ENCODE assay signal across 20 cellular contexts in genomic region chr4:123014038-123014437, GRCh38.
DNase-seq lines count a peak whose midpoint lies in the region; ATAC-seq and TF ChIP-seq lines count a peak whose summit lies in the region.
"Had no signal": no experiment of that assay in that cellular context is flagged by ENCODE, and none has a peak within 500 bp of the region (broad histone marks: within the 10 kb centered on the region; RNA-seq: fewer than 3 reads in every experiment).

No MANE protein-coding gene starts in this region.

- no peak overlapping the region for H3K9ac ChIP-seq in SK-N-SH

- H3K36me3 ChIP-seq in SK-N-SH (replicated peaks in 1 of 2; ENCODE audit: control insufficient read depth in 1 of 2, insufficient read depth in 2 of 2, low read length in 1 of 2) (peaks cover 0 to 9% of the 10 kb centered on the region in 2 experiments), thyroid gland (no peaks in the 10 kb centered on the region), left ventricle myocardium inferior (no peaks in the 10 kb centered on the region)
- H3K36me3 ChIP-seq: Peyer's patch had no signal

- DNase-seq in SK-N-SH (no peak), cardiac fibroblast (ENCODE audit: low read depth in 2 of 2) (peak; percentile 10 to 15), fibroblast of the aortic adventitia (ENCODE audit: low read depth) (peak; percentile 13), thyroid gland (no peak), KG1 (lab: John Stamatoyannopoulos, UW) (no peak), left ventricle myocardium inferior (no peak), DMS153 (lab: John Stamatoyannopoulos, UW) (no peak)
- DNase-seq: CD4-positive, alpha-beta T cell; DMS79; MM.1S; NCI-H1092 treated with DMSO at 0.1 percent for 48 hours; NCI-H2081; NCI-H2171 treated with DMSO at 0.1 percent for 48 hours; NCI-H446 treated with DMSO at 0.1 percent for 48 hours; NK-92 treated with Interleukin-12 subunit alpha and Interleukin-12 subunit beta, amount 100 ng/mL, for 24 hours; Peyer's patch had no signal

- no peak for TF ChIP-seq RAD21 in SK-N-SH (IDR thresholded peaks at IDR 0.05; ENCODE audit: low read length)

- H3K79me2 ChIP-seq in SK-N-SH (ENCODE audit: insufficient read depth) = peaks cover 6% of the 10 kb centered on the region; the same call in 1 of the 2 replicates

- no peak; the same call in 2 of the 3 replicates for ATAC-seq in SK-N-SH treated with all-trans-retinoic acid at 6 μM for 48 hours

- TF ChIP-seq POLR2A in thyroid gland (IDR thresholded peaks at IDR 0.05) = no peak

- TF ChIP-seq EP300 in SK-N-SH (IDR thresholded peaks at IDR 0.05; ENCODE audit: borderline replicate concordance in 1 of 2, low read depth in 1 of 2, low read length in 1 of 2) = no peak

- POLR2A ChIA-PET in SK-N-SH (lab: Yijun Ruan, JAX) = no interaction called here

- H3K4me2 ChIP-seq in SK-N-SH = no peak overlapping the region

- no peaks in the 10 kb centered on the region for H3K9me2 ChIP-seq in SK-N-SH

- WGBS in SK-N-SH (ENCODE audit: low lambda C conversion rate) = 60% methylated on average over 1 of the region's 1 CpG
- WGBS in thyroid gland, 2 donors = 92% methylated on average over 1 of the region's 1 CpG

- H3K9me3 ChIP-seq in SK-N-SH = no peaks in the 10 kb centered on the region
- H3K9me3 ChIP-seq in thyroid gland = no peaks in the 10 kb centered on the region
- no peaks in the 10 kb centered on the region for H3K9me3 ChIP-seq in left ventricle myocardium inferior (replicated peaks)
- H3K9me3 ChIP-seq: Peyer's patch, SJSA1 had no signal

- peaks cover 3% of the 10 kb centered on the region; the same call in 1 of the 2 replicates for H4K20me1 ChIP-seq in SK-N-SH (ENCODE audit: insufficient read depth)

- peaks cover 0 to 17% of the 10 kb centered on the region in 2 experiments; a peak in 2 of 4 replicates for H3K4me1 ChIP-seq in SK-N-SH (ENCODE audit: control insufficient read depth in 1 of 2, insufficient read depth in 2 of 2, low read depth in 1 of 2, low read length in 1 of 2)
- H3K4me1 ChIP-seq in thyroid gland = peaks cover 25 to 26% of the 10 kb centered on the region in 2 donors
- peaks cover 10% of the 10 kb centered on the region for H3K4me1 ChIP-seq in left ventricle myocardium inferior
- H3K4me1 ChIP-seq: Peyer's patch had no signal

- H3K27ac ChIP-seq in SK-N-SH (ENCODE audit: low read depth in 2 of 2, low read length in 1 of 2) = no peak overlapping the region
- peak overlapping the region in 2 of 3 donors; percentile 81 to 84 for H3K27ac ChIP-seq in thyroid gland
- no peak overlapping the region for H3K27ac ChIP-seq in left ventricle myocardium inferior (replicated peaks)
- H3K27ac ChIP-seq: 22Rv1, HL-60, Peyer's patch, SJSA1 had no signal

- no peak overlapping the region for H2AFZ ChIP-seq in SK-N-SH (ENCODE audit: low read depth)

- TF ChIP-seq CTCF in SK-N-SH (IDR thresholded peaks at IDR 0.05) (no peak), cardiac fibroblast (IDR thresholded peaks at IDR 0.05; ENCODE audit: low read depth, low read length) (no peak), fibroblast of the aortic adventitia (IDR thresholded peaks at IDR 0.05; ENCODE audit: insufficient read depth, low read length) (no peak), thyroid gland (IDR thresholded peaks at IDR 0.05) (no peak), left ventricle myocardium inferior (IDR thresholded peaks at IDR 0.05; ENCODE audit: borderline replicate concordance) (no peak)

- H3F3A ChIP-seq in SK-N-SH (replicated peaks; ENCODE audit: insufficient read depth) = peaks cover 20% of the 10 kb centered on the region

- CTCF ChIA-PET in SK-N-SH (lab: Yijun Ruan, JAX) = no interaction called here

- intact Hi-C loops in thyroid gland (cut with DNase I) (no loop called here), left ventricle myocardium inferior (cut with micrococcal nuclease) (no loop called here)

- no peaks in the 10 kb centered on the region for H3K27me3 ChIP-seq in SK-N-SH (ENCODE audit: insufficient read depth)
- no peaks in the 10 kb centered on the region for H3K27me3 ChIP-seq in thyroid gland
- H3K27me3 ChIP-seq in left ventricle myocardium inferior (ENCODE audit: low read depth) = no peaks in the 10 kb centered on the region
- H3K27me3 ChIP-seq: Peyer's patch, SJSA1 had no signal

- H3K4me3 ChIP-seq in SK-N-SH (ENCODE audit: low read depth in 2 of 2, low read length in 1 of 2) (no peak overlapping the region), cardiac fibroblast (replicated peaks in 1 of 2; ENCODE audit: low read depth in 2 of 2, low read length in 2 of 2) (no peak overlapping the region), fibroblast of the aortic adventitia (ENCODE audit: low read depth, low read length) (no peak overlapping the region), thyroid gland (replicated peaks in 1 of 3) (no peak overlapping the region), left ventricle myocardium inferior (no peak overlapping the region)
- H3K4me3 ChIP-seq: Peyer's patch, SJSA1 had no signal

TF ChIP-seq in SK-N-SH treated with all-trans-retinoic acid at 6 μM for 48 hours, 23 proteins besides CTCF, POLR2A, EP300 and RAD21:
- TF ChIP-seq ZFP30 (CRISPR knock-in tag; IDR thresholded peaks at IDR 0.05) = no peak
- TF ChIP-seq ISL1 (CRISPR knock-in tag; IDR thresholded peaks at IDR 0.05) = peak; percentile 23; the same call in 1 of the 2 replicates

TF ChIP-seq in SK-N-SH, 30 proteins besides CTCF, POLR2A, EP300 and RAD21 (continues in another document):
- no peak for TF ChIP-seq CHD2 (IDR thresholded peaks at IDR 0.05; ENCODE audit: low read length, partially characterized antibody)
- no peak for TF ChIP-seq EZH2phosphoT487 (IDR thresholded peaks at IDR 0.05; ENCODE audit: borderline replicate concordance, low read depth)
- TF ChIP-seq FOXM1 (IDR thresholded peaks at IDR 0.05; ENCODE audit: low read depth) = no peak
- no peak for TF ChIP-seq NFIC (IDR thresholded peaks at IDR 0.05; ENCODE audit: borderline replicate concordance)
- no peak for TF ChIP-seq PBX3 (IDR thresholded peaks at IDR 0.05)
- no peak for TF ChIP-seq USF1 (IDR thresholded peaks at IDR 0.05; ENCODE audit: borderline replicate concordance, low read depth)
- no peak for TF ChIP-seq MXI1 (IDR thresholded peaks at IDR 0.05; ENCODE audit: low read depth, low read length)
- TF ChIP-seq ELF1 (IDR thresholded peaks at IDR 0.05) = no peak
- TF ChIP-seq RFX5 (IDR thresholded peaks at IDR 0.05; ENCODE audit: low read length) = no peak
- no peak for TF ChIP-seq GATA2 (CRISPR knock-in tag; IDR thresholded peaks at IDR 0.05)
- no peak for TF ChIP-seq RXRA (IDR thresholded peaks at IDR 0.05; ENCODE audit: borderline replicate concordance, low read depth)
- no peak for TF ChIP-seq REST (IDR thresholded peaks at IDR 0.05; ENCODE audit: low read depth, low read length)
- TF ChIP-seq MAX (IDR thresholded peaks at IDR 0.05; ENCODE audit: low read depth) = no peak
- TF ChIP-seq FOSL2 (IDR thresholded peaks at IDR 0.05; ENCODE audit: borderline replicate concordance, low read depth) = no peak

Comparison
In these comparisons a context has a peak if more than half of its experiments do, and no peak if none do; other contexts are left out.
1. DNase-seq: peak in cardiac fibroblast (2 of 2) and fibroblast of the aortic adventitia (single experiment); none in SK-N-SH (single experiment), thyroid gland (0 of 2), KG1 (single experiment), left ventricle myocardium inferior (single experiment) and DMS153 (single experiment).
2. H3K27ac ChIP-seq: peak in thyroid gland (2 of 3); none in SK-N-SH (0 of 2) and left ventricle myocardium inferior (single experiment).